In genomic region chr12:130582286-130582685, GRCh38 we compare ENCODE assay signal across 23 cellular contexts.
"Had no signal": no experiment of that assay in that cellular context is flagged by ENCODE, and none has a peak within 500 bp of the region (broad histone marks: within the 10 kb centered on the region; RNA-seq: fewer than 3 reads in every experiment).

No MANE protein-coding gene starts in this region.

- H3K4me1 ChIP-seq: SJSA1 had no signal

- H3K4me3 ChIP-seq: SJSA1, SK-N-MC had no signal

- H3K27ac ChIP-seq: HL-60, KMS-11, SJSA1, SK-N-MC had no signal

- FAIRE-seq: HTR-8/SVneo, RCC 7860 had no signal

- H3K27me3 ChIP-seq: SJSA1 had no signal

- H3K36me3 ChIP-seq: SJSA1 had no signal

- DNase-seq: Kasumi-1, MM.1S, NCI-H1092 treated with DMSO at 0.1 percent for 48 hours, NCI-H1436, NCI-H187, NCI-H2029, NCI-H2081 treated with DMSO at 0.1 percent for 48 hours, NCI-H2171, NCI-H226, NCI-H446, NCI-H510A, NCI-H526, NCI-H774, Right ventricle myocardium superior, RPMI8226, SIG-M5, T-cell had no signal

- H3K9ac ChIP-seq: KMS-11 had no signal

- H3K9me3 ChIP-seq: SJSA1 had no signal

- H3K4me2 ChIP-seq: KMS-11 had no signal
